ENCODE assay signal across 18 cellular contexts in the genomic region with DNA sequence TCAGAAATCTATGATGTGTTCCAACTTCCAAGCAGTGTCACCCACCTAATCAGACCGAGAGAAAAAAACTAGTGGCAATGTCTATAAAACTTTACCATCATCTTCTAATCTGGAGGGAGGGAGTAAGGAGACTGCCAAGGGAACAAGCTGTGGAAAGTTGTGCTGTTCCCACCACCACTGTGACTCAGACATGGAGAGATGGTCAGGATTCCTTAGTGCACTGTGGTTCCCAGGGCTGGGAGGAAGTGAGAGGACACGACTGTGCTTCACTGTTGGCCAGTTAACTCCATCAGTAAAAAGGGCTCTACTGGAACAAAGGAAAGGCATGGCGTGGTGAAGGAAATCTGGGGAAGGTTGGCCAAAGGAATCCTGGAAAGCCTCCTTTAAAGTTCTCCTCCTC. TPM values are rescaled to one million over a fixed set of nuclear protein-coding genes. Genes with fewer than 3 reads are reported as not detected.
DNase-seq lines count a peak whose midpoint lies in the region; ATAC-seq, FAIRE-seq and TF ChIP-seq lines count a peak whose summit lies in the region.
"Had no signal": no experiment of that assay in that cellular context is flagged by ENCODE, and none has a peak within 500 bp of the region (broad histone marks: within the 10 kb centered on the region; RNA-seq: fewer than 3 reads in every experiment).

No MANE protein-coding gene starts in this region.

- H3K27me3 ChIP-seq in astrocyte (ENCODE audit: insufficient read depth, low read length) (no peaks in the 10 kb centered on the region), Karpas-422 (ENCODE audit: low read length) (no peaks in the 10 kb centered on the region)
- H3K27me3 ChIP-seq: transverse colon had no signal

- H4K20me1 ChIP-seq in astrocyte (ENCODE audit: insufficient read depth, low read length) (peaks cover 17% of the 10 kb centered on the region), Karpas-422 (ENCODE audit: insufficient read depth, low read depth, low read length) (no peaks in the 10 kb centered on the region; the same call in 1 of the 2 replicates)

- H3K4me3 Mint-ChIP-seq in astrocyte (ENCODE audit: unreplicated experiment): no peak overlapping the region
- no peak overlapping the region for H3K4me3 Mint-ChIP-seq in stimulated activated effector memory CD8-positive, alpha-beta T cell treated with anti-CD3 and anti-CD28 coated beads, Interleukin-12 subunit alpha, Interleukin-12 subunit beta, amount 100 ng/mL, for 72 hours
- H3K4me3 Mint-ChIP-seq: endodermal cell had no signal

- no peak for ATAC-seq in stimulated activated effector memory CD8-positive, alpha-beta T cell treated with anti-CD3 and anti-CD28 coated beads, Interleukin-12 subunit alpha, Interleukin-12 subunit beta, amount 100 ng/mL, for 72 hours
- ATAC-seq: A549 had no signal

- no peaks in the 10 kb centered on the region for H3K36me3 Mint-ChIP-seq in astrocyte (ENCODE audit: low read depth, unreplicated experiment)
- H3K36me3 Mint-ChIP-seq in stimulated activated effector memory CD8-positive, alpha-beta T cell treated with anti-CD3 and anti-CD28 coated beads, Interleukin-12 subunit alpha, Interleukin-12 subunit beta, amount 100 ng/mL, for 72 hours: no peaks in the 10 kb centered on the region

- DNase-seq in A172 (ENCODE audit: low spot score): peak; percentile 88
- DNase-seq in H54 (ENCODE audit: insufficient read length, low spot score): no peak
- peak; percentile 97 for DNase-seq in astrocyte (ENCODE audit: low read depth)
- DNase-seq in iPS-NIHi7 (ENCODE audit: extremely low spot score): peak; percentile 10
- DNase-seq in stimulated activated CD4-positive, alpha-beta T cell treated with anti-CD3 and anti-CD28 coated beads, Interleukin-4, amount 100 ng/mL, for 4 hours: no peak
- DNase-seq in activated CD4-positive, alpha-beta T cell treated with anti-CD3 and anti-CD28 coated beads, Interleukin-2, amount 50 U/mL, for 1 hour: no peak
- no peak for DNase-seq in Karpas-422
- no peak for DNase-seq in stimulated activated effector memory CD8-positive, alpha-beta T cell treated with anti-CD3 and anti-CD28 coated beads, Interleukin-12 subunit alpha, Interleukin-12 subunit beta, amount 100 ng/mL, for 72 hours (ENCODE audit: low spot score in 2 of 2)
- DNase-seq: activated CD4-positive, CD25-positive, alpha-beta regulatory T cell treated with anti-CD3 and anti-CD28 coated beads, Interleukin-2, amount 50 U/mL, for 72 hours; activated T-cell treated with anti-CD3 and anti-CD28 coated beads, Interleukin-2, amount 50 U/mL, for 1 hour; anterior cingulate cortex; DMS79 treated with DMSO at 0.1 percent for 48 hours; endodermal cell; NCI-H146; NCI-H774; transverse colon had no signal

- H3K4me2 ChIP-seq in astrocyte (ENCODE audit: low read length) (peak overlapping the region; percentile 27), Karpas-422 (ENCODE audit: low read depth, low read length, poor library complexity, severe bottlenecking) (no peak overlapping the region)
- H3K4me2 ChIP-seq: A549 had no signal

- H3K4me1 ChIP-seq in astrocyte (ENCODE audit: insufficient read depth, low read length) (peaks cover 20% of the 10 kb centered on the region), Karpas-422 (ENCODE audit: low read length) (peaks cover 22% of the 10 kb centered on the region)

- H3K27ac ChIP-seq in astrocyte (ENCODE audit: low read depth, low read length) (peak overlapping the region; percentile 73), Karpas-422 (ENCODE audit: low read length) (no peak overlapping the region)
- H3K27ac ChIP-seq: A549, transverse colon had no signal

- no peaks in the 10 kb centered on the region for H3K27me3 Mint-ChIP-seq in astrocyte (ENCODE audit: low read depth, unreplicated experiment)

- peaks cover 6% of the 10 kb centered on the region for H3K36me3 ChIP-seq in astrocyte (ENCODE audit: insufficient read depth, low read length)
- no peaks in the 10 kb centered on the region; the same call in 1 of the 2 replicates for H3K36me3 ChIP-seq in Karpas-422 (ENCODE audit: insufficient read depth, low read length)
- H3K36me3 ChIP-seq: transverse colon had no signal

- H3K4me1 Mint-ChIP-seq in astrocyte (ENCODE audit: low read depth, unreplicated experiment): peaks cover 30% of the 10 kb centered on the region
- no peaks in the 10 kb centered on the region for H3K4me1 Mint-ChIP-seq in stimulated activated effector memory CD8-positive, alpha-beta T cell treated with anti-CD3 and anti-CD28 coated beads, Interleukin-12 subunit alpha, Interleukin-12 subunit beta, amount 100 ng/mL, for 72 hours
- H3K4me1 Mint-ChIP-seq: endodermal cell had no signal

- no peak for TF ChIP-seq CTCF in astrocyte (IDR thresholded peaks at IDR 0.05; ENCODE audit: insufficient read depth, low read depth, low read length)

- H3K4me3 ChIP-seq in astrocyte (ENCODE audit: insufficient read depth, low read depth, low read length): no peak overlapping the region
- no peak overlapping the region for H3K4me3 ChIP-seq in Karpas-422 (ENCODE audit: low read length)
- H3K4me3 ChIP-seq: A549, skin epidermis, transverse colon had no signal

- H3K9me2 ChIP-seq in Karpas-422 (replicated peaks; ENCODE audit: insufficient read depth, low read length): no peaks in the 10 kb centered on the region

- peak overlapping the region; percentile 94 for H3K27ac Mint-ChIP-seq in astrocyte (ENCODE audit: unreplicated experiment)
- H3K27ac Mint-ChIP-seq in stimulated activated effector memory CD8-positive, alpha-beta T cell treated with anti-CD3 and anti-CD28 coated beads, Interleukin-12 subunit alpha, Interleukin-12 subunit beta, amount 100 ng/mL, for 72 hours: no peak overlapping the region
- H3K27ac Mint-ChIP-seq: endodermal cell had no signal

- H3K9me3 Mint-ChIP-seq in astrocyte (ENCODE audit: unreplicated experiment): no peaks in the 10 kb centered on the region
- no peaks in the 10 kb centered on the region for H3K9me3 Mint-ChIP-seq in stimulated activated effector memory CD8-positive, alpha-beta T cell treated with anti-CD3 and anti-CD28 coated beads, Interleukin-12 subunit alpha, Interleukin-12 subunit beta, amount 100 ng/mL, for 72 hours
- H3K9me3 Mint-ChIP-seq: endodermal cell had no signal

- H3K9ac ChIP-seq in astrocyte (ENCODE audit: low read length) (peak overlapping the region; percentile 20), Karpas-422 (ENCODE audit: low read length) (no peak overlapping the region)

- peak; percentile 80 for FAIRE-seq in H54 (lab: Jason Lieb, UNC)
- FAIRE-seq in astrocyte (lab: Jason Lieb, UNC): peak; percentile 80
- FAIRE-seq: A549 had no signal

- H3K9me3 ChIP-seq in astrocyte (ENCODE audit: insufficient read depth, low read depth, low read length): no peaks in the 10 kb centered on the region
- H3K9me3 ChIP-seq in Karpas-422 (ENCODE audit: low read length): no peaks in the 10 kb centered on the region
- H3K9me3 ChIP-seq: A549, transverse colon had no signal

- H3K79me2 ChIP-seq in astrocyte (ENCODE audit: insufficient read depth, low read length) (peaks cover 33% of the 10 kb centered on the region), Karpas-422 (ENCODE audit: low read length) (no peaks in the 10 kb centered on the region)

- TF ChIP-seq POLR2A in H54 (IDR thresholded peaks at IDR 0.05; ENCODE audit: low read depth, low read length): no peak

- H2AFZ ChIP-seq in astrocyte (ENCODE audit: low read depth, low read length) (peak overlapping the region; percentile 26), Karpas-422 (ENCODE audit: low read length) (no peak overlapping the region)

RNA-seq across cellular contexts. Expression of gene TICAM2, which starts 18.8 kb away (rescaled TPM):
- 10.0 and 11.1 TPM in 2 replicates for total RNA-seq in A172 (2014; rRNA removed; shearing (Covaris generic))
- 6.7 and 6.8 TPM in 2 replicates for total RNA-seq in astrocyte
- total RNA-seq in Karpas-422 (2014; rRNA removed; shearing (Covaris generic); ENCODE audit: low replicate concordance): 0.07 TPM in 1 of 2 replicates, not detected in the other

RNA-seq across cellular contexts. Expression of gene FEM1C, which starts 38.9 kb away (rescaled TPM):
- total RNA-seq in A172 (2014; rRNA removed; shearing (Covaris generic)): 21.1 and 21.3 TPM in 2 replicates
- total RNA-seq in astrocyte: 20.6 and 22.9 TPM in 2 replicates
- 7.6 and 16.8 TPM in 2 replicates for total RNA-seq in Karpas-422 (2014; rRNA removed; shearing (Covaris generic); ENCODE audit: low replicate concordance)

RNA-seq across cellular contexts. Expression of gene TMED7, which starts 42.4 kb away (rescaled TPM):
- total RNA-seq in A172 (2014; rRNA removed; shearing (Covaris generic)): 147 and 165 TPM in 2 replicates
- 163 and 173 TPM in 2 replicates for total RNA-seq in astrocyte
- total RNA-seq in Karpas-422 (2014; rRNA removed; shearing (Covaris generic); ENCODE audit: low replicate concordance): 60.8 and 61.1 TPM in 2 replicates

Comparison
In these comparisons a context has a peak if more than half of its experiments do, and no peak if none do; other contexts are left out.
1. DNase-seq: peak in A172 (single experiment), astrocyte (single experiment) and iPS-NIHi7 (single experiment); none in H54 (single experiment), stimulated activated CD4-positive, alpha-beta T cell treated with anti-CD3 and anti-CD28 coated beads, Interleukin-4, amount 100 ng/mL, for 4 hours (0 of 2), activated CD4-positive, alpha-beta T cell treated with anti-CD3 and anti-CD28 coated beads, Interleukin-2, amount 50 U/mL, for 1 hour (single experiment), Karpas-422 (single experiment) and stimulated activated effector memory CD8-positive, alpha-beta T cell treated with anti-CD3 and anti-CD28 coated beads, Interleukin-12 subunit alpha, Interleukin-12 subunit beta, amount 100 ng/mL, for 72 hours (0 of 2).